ENCODE assay signal across 8 cellular contexts in the genomic region with DNA sequence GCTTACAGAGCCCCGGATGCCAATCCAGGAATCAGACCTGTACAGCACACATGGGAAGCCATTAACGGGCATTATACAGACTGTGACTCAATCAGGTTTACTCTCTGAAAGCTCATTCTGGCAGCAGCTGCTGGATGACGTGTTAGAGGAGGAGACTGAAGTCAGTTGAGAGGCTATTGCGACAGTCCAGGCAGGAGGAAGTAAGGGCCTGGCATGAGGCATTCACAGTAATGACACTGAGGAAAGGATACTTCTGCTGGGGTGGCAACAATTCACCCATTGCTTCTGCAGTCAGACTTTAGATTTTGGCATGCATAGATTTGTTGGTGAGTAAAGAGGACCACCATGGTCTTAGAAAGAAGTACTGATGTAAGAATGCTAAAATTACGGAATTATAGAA.
DNase-seq lines count a peak whose midpoint lies in the region; ATAC-seq and TF ChIP-seq lines count a peak whose summit lies in the region.

No MANE protein-coding gene starts in this region.

- H3K27ac ChIP-seq in HCT116 (ENCODE audit: low read depth, low read length) (no peak overlapping the region), gastrocnemius medialis (peak overlapping the region; percentile 84 to 95 (median 90))

- H2AFZ ChIP-seq in HCT116 (ENCODE audit: low read depth, low read length, poor library complexity, severe bottlenecking) = no peak overlapping the region

- H4K20me1 ChIP-seq in HCT116 (ENCODE audit: insufficient read depth) = no peaks in the 10 kb centered on the region

- no peak for ATAC-seq in HCT116
- peak; percentile 97 to 98 for ATAC-seq in gastrocnemius medialis
- ATAC-seq in GM18873 (IDR thresholded peaks at IDR 0.05; ENCODE audit: low FRiP score, unreplicated experiment) = no peak
- ATAC-seq in GM18858 (IDR thresholded peaks at IDR 0.05; ENCODE audit: unreplicated experiment) = no peak

- BruUV-seq in HCT116 (replicated peaks; lab: Mats Ljungman, UMichigan) = no TSS peak

- no peak overlapping the region for H3K9ac ChIP-seq in HCT116 (ENCODE audit: low read length)

- no peaks in the 10 kb centered on the region for H3K9me2 ChIP-seq in HCT116 (ENCODE audit: insufficient read depth)

- in situ Hi-C loops in gastrocnemius medialis (cut with MboI; ENCODE audit: low sequenced_read_pairs in 4 of 4) = loop anchor here in 2 of 4 donors (10.0 to 25.0 kb wide), 2 partner anchors 156 to 164 kb away; no protein-coding TSS in a partner anchor

- H3K9me3 ChIP-seq in HCT116 (ENCODE audit: control insufficient read depth in 1 of 2, insufficient read depth in 1 of 2, low read depth in 1 of 2, low read length in 2 of 2) (no peaks in the 10 kb centered on the region), gastrocnemius medialis (no peaks in the 10 kb centered on the region), BE2C (no peaks in the 10 kb centered on the region)

- CTCF ChIA-PET in HCT116 (lab: Charles Lee) = no interaction called here

- H3K4me1 ChIP-seq in HCT116 (ENCODE audit: control insufficient read depth in 1 of 2, insufficient read depth in 2 of 2, low read length in 2 of 2) = no peaks in the 10 kb centered on the region
- H3K4me1 ChIP-seq in gastrocnemius medialis = peaks cover 29 to 30% of the 10 kb centered on the region in 2 donors
- no peaks in the 10 kb centered on the region for H3K4me1 ChIP-seq in BE2C

- TF ChIP-seq RAD21 in HCT116 (IDR thresholded peaks at IDR 0.05; ENCODE audit: low read depth) = no peak

- TF ChIP-seq POLR2A in HCT116 (IDR thresholded peaks at IDR 0.05; ENCODE audit: borderline replicate concordance, extremely low read depth, insufficient read depth, insufficient read length) (no peak), gastrocnemius medialis (IDR thresholded peaks at IDR 0.05) (peak in 1 of 2 donors; percentile 21)

- intact Hi-C loops in HCT116 (cut with micrococcal nuclease) = no loop called here
- intact Hi-C loops in gastrocnemius medialis (cut with DNase I; ENCODE audit: low total_unique reads) = loop anchor here (1.0 to 5.0 kb wide), 3 partner anchors 72 to 286 kb away; partner anchors contain the start of gene HEY2

- H3K79me2 ChIP-seq in HCT116 (ENCODE audit: insufficient read depth, low read length) = no peaks in the 10 kb centered on the region

- H3K36me3 ChIP-seq in HCT116 (ENCODE audit: control insufficient read depth in 1 of 2, insufficient read depth in 2 of 2, low read length in 2 of 2) (no peaks in the 10 kb centered on the region), gastrocnemius medialis (no peaks in the 10 kb centered on the region), BE2C (no peaks in the 10 kb centered on the region)

- POLR2A ChIA-PET in HCT116 (lab: Charles Lee) = no interaction called here

- RAD21 ChIA-PET in HCT116 (lab: Charles Lee; ENCODE audit: low non-redundant PET in 1 of 2, low total read pairs in 2 of 2, uncharacterized antibody in 2 of 2, unreplicated experiment in 2 of 2) = no interaction called here

- H3K27me3 ChIP-seq in HCT116 (ENCODE audit: insufficient read depth, low read length) (peaks cover 14% of the 10 kb centered on the region), gastrocnemius medialis (no peaks in the 10 kb centered on the region), BE2C (peaks cover 4% of the 10 kb centered on the region; the same call in 1 of the 2 replicates)

- no peak overlapping the region for H3K4me3 ChIP-seq in HCT116 (replicated peaks in 1 of 2; ENCODE audit: low read depth in 1 of 2, low read length in 2 of 2)
- no peak overlapping the region for H3K4me3 ChIP-seq in fibroblast of mammary gland (ENCODE audit: control insufficient read depth, low read depth, low read length)
- peak overlapping the region in 3 of 4 donors; percentile 20 to 39 (median 30) for H3K4me3 ChIP-seq in gastrocnemius medialis
- H3K4me3 ChIP-seq in BE2C (ENCODE audit: low read depth, low read length) = no peak overlapping the region

- no peak for DNase-seq in HCT116 (ENCODE audit: low read depth, low spot score)
- DNase-seq in NOMO-1 treated with dmso at 0.1 percent for 144 hours (lab: John Stamatoyannopoulos, UW; ENCODE audit: unreplicated experiment) = peak; percentile 92
- peak; percentile 78 for DNase-seq in fibroblast of mammary gland (ENCODE audit: low read depth)
- DNase-seq in gastrocnemius medialis = peak; percentile 83 to 95
- no peak for DNase-seq in pons (ENCODE audit: low spot score)
- no peak for DNase-seq in BE2C

- TF ChIP-seq CTCF in HCT116 (IDR thresholded peaks at IDR 0.05 in 2 of 3, conservative IDR thresholded peaks at IDR 0.05 in 1 of 3; ENCODE audit: borderline replicate concordance in 1 of 3, insufficient read depth in 1 of 3, low read depth in 2 of 3, low read length in 2 of 3) (no peak), fibroblast of mammary gland (conservative IDR thresholded peaks at IDR 0.05; ENCODE audit: control insufficient read depth, insufficient read depth, low read depth, low read length) (no peak), gastrocnemius medialis (IDR thresholded peaks at IDR 0.05 in 4 of 5, conservative IDR thresholded peaks at IDR 0.05 in 1 of 5) (no peak), BE2C (IDR thresholded peaks at IDR 0.05; ENCODE audit: low read depth, low read length) (no peak)

- H3K4me2 ChIP-seq in HCT116 (ENCODE audit: low read length) = no peak overlapping the region

TF ChIP-seq in HCT116, 20 proteins besides CTCF, POLR2A, EP300 and RAD21:
- peak; percentile 66 for TF ChIP-seq CEBPB (IDR thresholded peaks at IDR 0.05; ENCODE audit: low read depth)
- no peak for TF ChIP-seq ELF1 (IDR thresholded peaks at IDR 0.05; ENCODE audit: borderline replicate concordance, low read depth)
TF ChIP-seq in HCT116: peak in this region for 1.

Comparison
In these comparisons a context has a peak if more than half of its experiments do, and no peak if none do; other contexts are left out.
1. ATAC-seq: peak in gastrocnemius medialis (2 of 2); none in HCT116 (single experiment), GM18873 (single experiment) and GM18858 (single experiment).
2. DNase-seq: peak in NOMO-1 treated with dmso at 0.1 percent for 144 hours (single experiment), fibroblast of mammary gland (single experiment) and gastrocnemius medialis (2 of 2); none in HCT116 (single experiment), pons (single experiment) and BE2C (single experiment).
3. H3K4me3 ChIP-seq: peak in gastrocnemius medialis (3 of 4); none in HCT116 (0 of 2), fibroblast of mammary gland (single experiment) and BE2C (single experiment).